In the genomic region with DNA sequence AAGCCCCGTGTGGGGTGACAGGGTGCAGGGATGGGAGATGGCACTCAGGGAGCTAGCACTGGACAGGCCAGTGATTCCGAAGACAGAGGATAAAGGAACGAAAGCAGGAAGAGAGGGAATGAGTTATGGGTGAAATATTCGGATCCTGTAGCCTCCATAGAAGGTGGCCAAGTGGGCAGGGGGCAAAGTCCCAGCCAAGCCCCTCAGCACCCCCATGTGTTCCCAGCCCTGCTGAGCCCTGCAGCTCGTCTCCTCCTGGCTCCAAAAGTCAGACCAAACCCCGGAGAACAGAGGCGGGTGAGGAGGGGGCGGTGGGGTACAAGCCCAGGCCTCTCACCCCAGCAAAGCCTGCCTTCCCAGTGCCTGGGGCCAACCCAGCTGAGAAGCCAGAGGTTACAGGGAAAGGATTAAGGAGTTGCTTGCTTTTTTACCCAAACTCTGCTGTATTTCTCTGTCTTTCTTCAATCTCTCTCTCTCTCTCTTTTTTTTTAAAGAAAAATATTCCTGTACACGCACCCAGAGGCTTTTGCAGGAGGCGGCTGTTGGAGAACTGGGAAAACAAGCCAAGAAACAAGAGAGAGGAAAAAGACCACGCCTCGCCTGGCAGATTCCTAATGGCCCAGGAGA, we compare ENCODE assay signal across 10 cellular contexts. TPM values are rescaled to one million over a fixed set of nuclear protein-coding genes. Genes with fewer than 3 reads are reported as not detected.
DNase-seq lines count a peak whose midpoint lies in the region; ATAC-seq and TF ChIP-seq lines count a peak whose summit lies in the region.
"Had no signal": no experiment of that assay in that cellular context is flagged by ENCODE, and none has a peak within 500 bp of the region (broad histone marks: within the 10 kb centered on the region; RNA-seq: fewer than 3 reads in every experiment).

No MANE protein-coding gene starts in this region.

- DNase-seq in H7 (peak; percentile 71), colonic mucosa (no peak), right lobe of liver (peak in 1 of 3 donors; percentile 30), spleen (no peak), glomerular visceral epithelial cell (ENCODE audit: extremely low spot score) (no peak)
- DNase-seq: activated gamma-delta T cell treated with Interleukin-2 at 50 U/mL for 16 hours, NCI-H187 had no signal

- H3K9ac ChIP-seq in colonic mucosa (ENCODE audit: low read depth in 2 of 2, low read length in 2 of 2), result peak overlapping the region; percentile 38 to 54

- peaks cover 11% of the 10 kb centered on the region for H3K4me1 ChIP-seq in colonic mucosa
- no peaks in the 10 kb centered on the region for H3K4me1 ChIP-seq in right lobe of liver
- peaks cover 5 to 34% (median 17%) of the 10 kb centered on the region in 6 donors for H3K4me1 ChIP-seq in spleen

- H3K4me3 ChIP-seq in H7 (ENCODE audit: insufficient read depth, low read depth, low read length) (no peak overlapping the region), colonic mucosa (no peak overlapping the region), right lobe of liver (no peak overlapping the region), spleen (no peak overlapping the region)

- intact Hi-C loops in colonic mucosa (cut with DNase I) (no loop called here), right lobe of liver (cut with DNase I) (no loop called here), spleen (cut with DNase I; ENCODE audit: low total_unique reads) (no loop called here)

- 61% methylated on average over 8 of the region's 12 CpGs for WGBS in right lobe of liver (ENCODE audit: insufficient coverage, low coverage, low lambda C conversion rate, missing lambda C conversion rate)
- 50 to 85% (median 68%) methylated on average over 12 of the region's 12 CpGs for WGBS in spleen, 5 donors

- TF ChIP-seq POLR2A in right lobe of liver (IDR thresholded peaks at IDR 0.05) (no peak), spleen (IDR thresholded peaks at IDR 0.05) (no peak)

- H3K27me3 ChIP-seq in H7 (ENCODE audit: control insufficient read depth, insufficient read depth, low read length), result no peaks in the 10 kb centered on the region
- no peaks in the 10 kb centered on the region for H3K27me3 ChIP-seq in colonic mucosa
- H3K27me3 ChIP-seq in right lobe of liver, result no peaks in the 10 kb centered on the region
- no peaks in the 10 kb centered on the region for H3K27me3 ChIP-seq in spleen (replicated peaks in 1 of 7)

- H3K9me3 ChIP-seq in colonic mucosa (no peaks in the 10 kb centered on the region), right lobe of liver (no peaks in the 10 kb centered on the region), spleen (no peaks in the 10 kb centered on the region)

- ATAC-seq in right lobe of liver (peak in 1 of 4 donors; percentile 17), HG02763 (IDR thresholded peaks at IDR 0.05; ENCODE audit: unreplicated experiment) (no peak), GM21619 (IDR thresholded peaks at IDR 0.05; ENCODE audit: unreplicated experiment) (no peak), GM21423 (IDR thresholded peaks at IDR 0.05; ENCODE audit: unreplicated experiment) (no peak)

- H3K27ac ChIP-seq in colonic mucosa (peak overlapping the region; percentile 71), right lobe of liver (peak overlapping the region in 2 of 3 donors; percentile 34 to 57), spleen (peak overlapping the region; percentile 74 to 93 (median 83))

- H3K36me3 ChIP-seq in H7 (replicated peaks; ENCODE audit: control insufficient read depth, insufficient read depth, low read length) (no peaks in the 10 kb centered on the region), colonic mucosa (no peaks in the 10 kb centered on the region), right lobe of liver (no peaks in the 10 kb centered on the region), spleen (no peaks in the 10 kb centered on the region)

- no peak for TF ChIP-seq CTCF in colonic mucosa (IDR thresholded peaks at IDR 0.05)
- TF ChIP-seq CTCF in right lobe of liver (IDR thresholded peaks at IDR 0.05), result no peak
- TF ChIP-seq CTCF in spleen (IDR thresholded peaks at IDR 0.05 in 8 of 11, conservative IDR thresholded peaks at IDR 0.05 in 3 of 11), result no peak

RNA-seq across cellular contexts. Expression of gene WASF2, which starts 14.1 kb away (rescaled TPM):
- total RNA-seq in H7 (2014; rRNA removed; shearing (Covaris generic)), result 34.3 and 44.3 TPM in 2 replicates
- 100 to 1,000 TPM; 120 to 168 TPM for total RNA-seq in colonic mucosa
- 10 to 100 TPM; 18.4 to 38.1 (median 26.5) TPM for total RNA-seq in right lobe of liver
- total RNA-seq in spleen, result 100 to 1,000 TPM in 4 of 7 donors, 10 to 100 TPM in 3; 92.1 to 196 (median 129) TPM
- polyA plus RNA-seq in spleen, result 10 to 100 TPM; 17.2 to 36.8 (median 23.5) TPM
